8 cellular contexts compared by ENCODE assay signal in genomic region chr17:2712300-2713043, GRCh38. TPM values are rescaled to one million over a fixed set of nuclear protein-coding genes. Genes with fewer than 3 reads are reported as not detected.
A peak's percentile ranks its signal among the peaks of the same experiment; 100 is the strongest.
DNase-seq lines count a peak whose midpoint lies in the region; ATAC-seq, FAIRE-seq and TF ChIP-seq lines count a peak whose summit lies in the region.

No MANE protein-coding gene starts in this region.

- TF ChIP-seq POLR2A in HepG2 (IDR thresholded peaks at IDR 0.05; ENCODE audit: insufficient read depth in 1 of 2, low read depth in 2 of 2, low read length in 2 of 2) (no peak), transverse colon (IDR thresholded peaks at IDR 0.05) (no peak)

- no peaks in the 10 kb centered on the region for H3K36me3 ChIP-seq in HepG2 (replicated peaks in 1 of 2; ENCODE audit: control insufficient read depth in 1 of 2, insufficient read depth in 2 of 2, low read length in 2 of 2)
- H3K36me3 ChIP-seq in transverse colon = no peaks in the 10 kb centered on the region

- no peaks in the 10 kb centered on the region for H3K9me3 Mint-ChIP-seq in stimulated activated naive CD8-positive, alpha-beta T cell treated with anti-CD3 and anti-CD28 coated beads, Interleukin-15, Interleukin-2, amounts not matched to agents 100 ng/mL and 50 ng/mL, for 24 hours

- POLR2A ChIA-PET in HepG2 (lab: Yijun Ruan, JAX) = no interaction called here

- no peak for DNase-seq in stimulated activated naive CD8-positive, alpha-beta T cell treated with anti-CD3 and anti-CD28 coated beads, Interleukin-15, Interleukin-2, amounts not matched to agents 100 U/mL and 50 U/mL, for 24 hours
- no peak for DNase-seq in astrocyte of the spinal cord (ENCODE audit: low read depth, low spot score)
- no peak for DNase-seq in HepG2 (ENCODE audit: low spot score)
- no peak for DNase-seq in transverse colon
- DNase-seq in KBM-7 = no peak

- H3K27ac ChIP-seq in HepG2 (ENCODE audit: extremely low read length, insufficient read depth, low read length) (peak overlapping the region; percentile 30), transverse colon (peak overlapping the region; percentile 90 to 93 (median 92))

- peak overlapping the region; percentile 87 for H3K4me3 Mint-ChIP-seq in stimulated activated naive CD8-positive, alpha-beta T cell treated with anti-CD3 and anti-CD28 coated beads, Interleukin-15, Interleukin-2, amounts not matched to agents 100 ng/mL and 50 ng/mL, for 24 hours

- peak overlapping the region; percentile 79 for H3K9ac ChIP-seq in HepG2 (ENCODE audit: insufficient read depth, low read depth, low read length)

- H4K20me1 ChIP-seq in HepG2 (ENCODE audit: insufficient read depth, low read length) = peaks cover 28% of the 10 kb centered on the region

- H3K79me2 ChIP-seq in HepG2 (ENCODE audit: insufficient read depth, low read length) = peaks cover 36% of the 10 kb centered on the region

- in situ Hi-C loops in astrocyte of the spinal cord (cut with HindIII; ENCODE audit: low sequenced_read_pairs) = no loop called here
- in situ Hi-C loops in HepG2 (cut with HindIII; ENCODE audit: extremely low pct_ligation_motif_present, low pct_unique_long_range_greater_than_20kb) = no loop called here
- in situ Hi-C loops in transverse colon (cut with MboI; ENCODE audit: low pct_ligation_motif_present in 1 of 4, low pct_unique_long_range_greater_than_20kb in 1 of 4, low sequenced_read_pairs in 3 of 4) = no loop called here
- in situ Hi-C loops in KBM-7 (cut with MboI; ENCODE audit: low pct_unique_long_range_greater_than_20kb, low sequenced_read_pairs) = no loop called here

- TF ChIP-seq RAD21 in HepG2 (CRISPR knock-in tag; IDR thresholded peaks at IDR 0.05) = no peak

- H3K9me3 ChIP-seq in HepG2 (ENCODE audit: low read length) (no peaks in the 10 kb centered on the region), transverse colon (no peaks in the 10 kb centered on the region)

- peaks cover 39% of the 10 kb centered on the region for H3K4me1 Mint-ChIP-seq in stimulated activated naive CD8-positive, alpha-beta T cell treated with anti-CD3 and anti-CD28 coated beads, Interleukin-15, Interleukin-2, amounts not matched to agents 100 ng/mL and 50 ng/mL, for 24 hours (ENCODE audit: low read depth)

- H3K4me2 ChIP-seq in HepG2 (ENCODE audit: low read depth, low read length) = peak overlapping the region; percentile 98

- peaks cover 12% of the 10 kb centered on the region for H3K36me3 Mint-ChIP-seq in stimulated activated naive CD8-positive, alpha-beta T cell treated with anti-CD3 and anti-CD28 coated beads, Interleukin-15, Interleukin-2, amounts not matched to agents 100 ng/mL and 50 ng/mL, for 24 hours (ENCODE audit: low read depth)

- H3K27me3 Mint-ChIP-seq in stimulated activated naive CD8-positive, alpha-beta T cell treated with anti-CD3 and anti-CD28 coated beads, Interleukin-15, Interleukin-2, amounts not matched to agents 100 ng/mL and 50 ng/mL, for 24 hours = no peaks in the 10 kb centered on the region

- CTCF ChIA-PET in HepG2 (lab: Yijun Ruan, JAX; ENCODE audit: low intra/inter-chr PET ratio, low total read pairs) = no interaction called here

- H3K4me3 ChIP-seq in astrocyte of the spinal cord (ENCODE audit: low read depth, low read length) (peak overlapping the region; percentile 68), HepG2 (replicated peaks in 1 of 3; ENCODE audit: insufficient read depth in 1 of 3, low read depth in 2 of 3, low read length in 3 of 3) (peak overlapping the region; percentile 38 to 91 (median 75)), transverse colon (peak overlapping the region; percentile 71 to 91 (median 79))

- ATAC-seq in stimulated activated naive CD8-positive, alpha-beta T cell treated with anti-CD3 and anti-CD28 coated beads, Interleukin-15, Interleukin-2, amounts not matched to agents 100 U/mL and 50 U/mL, for 24 hours = no peak
- ATAC-seq in HepG2 (no peak), HG02840 (IDR thresholded peaks at IDR 0.05; ENCODE audit: low FRiP score, unreplicated experiment) (no peak), HG03378 (IDR thresholded peaks at IDR 0.05; ENCODE audit: unreplicated experiment) (no peak)

- H3K27ac Mint-ChIP-seq in stimulated activated naive CD8-positive, alpha-beta T cell treated with anti-CD3 and anti-CD28 coated beads, Interleukin-15, Interleukin-2, amounts not matched to agents 100 ng/mL and 50 ng/mL, for 24 hours = peak overlapping the region; percentile 87

- 88% methylated on average over 35 of the region's 36 CpGs for WGBS in HepG2 (ENCODE audit: low lambda C conversion rate)
- 57 to 80% methylated on average over 4 to 33 of the region's 36 CpGs for WGBS in transverse colon (ENCODE audit: low coverage in 1 of 2), 2 donors

- no peaks in the 10 kb centered on the region; a peak in 1 of 5 replicates for H3K27me3 ChIP-seq in HepG2 (ENCODE audit: control insufficient read depth in 1 of 2, insufficient read depth in 2 of 2, low read length in 2 of 2)
- H3K27me3 ChIP-seq in transverse colon = no peaks in the 10 kb centered on the region

- no peak for TF ChIP-seq CTCF in astrocyte of the spinal cord (IDR thresholded peaks at IDR 0.05; ENCODE audit: low read depth, low read length)
- TF ChIP-seq CTCF in HepG2 (CRISPR knock-in tag; IDR thresholded peaks at IDR 0.05) = no peak
- TF ChIP-seq CTCF in transverse colon (IDR thresholded peaks at IDR 0.05) = no peak

- no peak for FAIRE-seq in HepG2 (lab: Jason Lieb, UNC)

- TF ChIP-seq EP300 in HepG2 (IDR thresholded peaks at IDR 0.05; ENCODE audit: low read depth in 2 of 2, low read length in 2 of 2) (no peak), HepG2 (CRISPR knock-in tag; IDR thresholded peaks at IDR 0.05; ENCODE audit: borderline replicate concordance) (no peak), transverse colon (IDR thresholded peaks at IDR 0.05; ENCODE audit: low read depth) (no peak)

- TSS peak; percentile 71 for BruUV-seq in HepG2 (replicated peaks; lab: Mats Ljungman, UMichigan)

- no peak overlapping the region for H2AFZ ChIP-seq in HepG2 (ENCODE audit: low read length)

- intact Hi-C loops in HepG2 (cut with micrococcal nuclease; ENCODE audit: unreplicated experiment) = no loop called here
- intact Hi-C loops in transverse colon (cut with DNase I; ENCODE audit: low total_unique reads) = no loop called here

- H3K4me1 ChIP-seq in HepG2 (ENCODE audit: insufficient read depth, low read length) = peaks cover 51% of the 10 kb centered on the region
- peaks cover 31 to 52% (median 45%) of the 10 kb centered on the region in 4 donors for H3K4me1 ChIP-seq in transverse colon

TF ChIP-seq in HepG2, 621 proteins besides CTCF, POLR2A, EP300 and RAD21 (continues in another document):
- no peak for TF ChIP-seq ISL2 (CRISPR knock-in tag; IDR thresholded peaks at IDR 0.05)
- 0 out of 2 replicates have a peak, but pooled peaks have one; percentile 5 for TF ChIP-seq ARHGAP35 (CRISPR knock-in tag; IDR thresholded peaks at IDR 0.05; ENCODE audit: borderline replicate concordance)

RNA-seq across cellular contexts. Expression of gene CLUH, which starts 0.9 kb away (rescaled TPM):
- 49.8 and 60.5 TPM in 2 replicates for total RNA-seq in HepG2 (2016; rRNA removed; fragmentation: Illumina TruSeq; extraction: Trizol)
- 11.3 and 11.7 TPM in 2 replicates for total RNA-seq in HepG2 (2016; cell fraction: cytosol; rRNA removed; fragmentation: Illumina TruSeq; extraction: Trizol; ENCODE audit: low read depth)
- total RNA-seq in HepG2 (2016; cell fraction: insoluble cytoplasmic fraction; rRNA removed; fragmentation: Illumina TruSeq; extraction: Trizol) = 45.0 and 62.9 TPM in 2 replicates
- 16.8 and 17.9 TPM in 2 replicates for total RNA-seq in HepG2 (2016; cell fraction: membrane; rRNA removed; fragmentation: Illumina TruSeq; extraction: Trizol)
- total RNA-seq in HepG2 (2016; cell fraction: nucleus; rRNA removed; fragmentation: Illumina TruSeq; extraction: Trizol) = 62.8 and 64.0 TPM in 2 replicates
- polyA plus RNA-seq in HepG2 (2011; rRNA removed) = 30.9 and 45.5 TPM in 2 replicates
- polyA plus RNA-seq in HepG2 (2011; cell fraction: cytosol; rRNA removed) = 12.6 and 25.6 TPM in 2 replicates
- 461 and 635 TPM in 2 replicates for polyA plus RNA-seq in HepG2 (2011; cell fraction: nucleus; rRNA removed)
- polyA plus RNA-seq in HepG2 (2012) = 51.7 and 79.2 TPM in 2 replicates
- polyA plus RNA-seq in HepG2 (2016; cell fraction: cytosol; fragmentation: Illumina TruSeq; extraction: Trizol; ENCODE audit: low read depth) = 3.2 and 3.5 TPM in 2 replicates
- polyA plus RNA-seq in HepG2 (2016; cell fraction: insoluble cytoplasmic fraction; fragmentation: Illumina TruSeq; extraction: Trizol; ENCODE audit: low read depth) = 34.8 and 48.7 TPM in 2 replicates
- polyA plus RNA-seq in HepG2 (2016; cell fraction: membrane; fragmentation: Illumina TruSeq; extraction: Trizol; ENCODE audit: low read depth) = 7.2 and 8.4 TPM in 2 replicates
- polyA plus RNA-seq in HepG2 (2016; cell fraction: nucleus; fragmentation: Illumina TruSeq; extraction: Trizol; ENCODE audit: insufficient read depth, low read depth) = 175 and 188 TPM in 2 replicates
- polyA minus RNA-seq in HepG2 (2011; rRNA and poly(A)+ RNA removed; ENCODE audit: low replicate concordance) = 37.7 and 94.5 TPM in 2 replicates
- polyA minus RNA-seq in HepG2 (2011; cell fraction: cytosol; rRNA and poly(A)+ RNA removed) = 30.1 and 31.9 TPM in 2 replicates
- polyA minus RNA-seq in HepG2 (2011; cell fraction: nucleus; rRNA and poly(A)+ RNA removed) = 48.6 and 55.4 TPM in 2 replicates
- total RNA-seq in transverse colon = 1,000 to 10,000 TPM in 1 of 4 donors, 100 to 1,000 TPM in 3; 127 to 1,072 (median 208) TPM

RNA-seq across cellular contexts. Expression of gene CCDC92B, which starts 37.0 kb away (rescaled TPM):
- total RNA-seq in HepG2 (2016; rRNA removed; fragmentation: Illumina TruSeq; extraction: Trizol) = not detected in 2 replicates
- total RNA-seq in HepG2 (2016; cell fraction: cytosol; rRNA removed; fragmentation: Illumina TruSeq; extraction: Trizol; ENCODE audit: low read depth) = not detected in 2 replicates
- total RNA-seq in HepG2 (2016; cell fraction: insoluble cytoplasmic fraction; rRNA removed; fragmentation: Illumina TruSeq; extraction: Trizol) = not detected in 2 replicates
- total RNA-seq in HepG2 (2016; cell fraction: membrane; rRNA removed; fragmentation: Illumina TruSeq; extraction: Trizol) = not detected in 2 replicates
- total RNA-seq in HepG2 (2016; cell fraction: nucleus; rRNA removed; fragmentation: Illumina TruSeq; extraction: Trizol) = not detected in 2 replicates
- not detected in 2 replicates for polyA plus RNA-seq in HepG2 (2011; rRNA removed)
- not detected in 2 replicates for polyA plus RNA-seq in HepG2 (2011; cell fraction: cytosol; rRNA removed)
- not detected in 2 replicates for polyA plus RNA-seq in HepG2 (2011; cell fraction: nucleus; rRNA removed)
- polyA plus RNA-seq in HepG2 (2012) = 0.04 TPM in 1 of 2 replicates, not detected in the other
- polyA plus RNA-seq in HepG2 (2016; cell fraction: cytosol; fragmentation: Illumina TruSeq; extraction: Trizol; ENCODE audit: low read depth) = not detected in 2 replicates
- polyA plus RNA-seq in HepG2 (2016; cell fraction: insoluble cytoplasmic fraction; fragmentation: Illumina TruSeq; extraction: Trizol; ENCODE audit: low read depth) = not detected in 2 replicates
- polyA plus RNA-seq in HepG2 (2016; cell fraction: membrane; fragmentation: Illumina TruSeq; extraction: Trizol; ENCODE audit: low read depth) = not detected in 2 replicates
- not detected in 2 replicates for polyA plus RNA-seq in HepG2 (2016; cell fraction: nucleus; fragmentation: Illumina TruSeq; extraction: Trizol; ENCODE audit: insufficient read depth, low read depth)
- 2.1 TPM in 1 of 2 replicates, not detected in the other for polyA minus RNA-seq in HepG2 (2011; rRNA and poly(A)+ RNA removed; ENCODE audit: low replicate concordance)
- not detected in 2 replicates for polyA minus RNA-seq in HepG2 (2011; cell fraction: cytosol; rRNA and poly(A)+ RNA removed)
- not detected in 2 replicates for polyA minus RNA-seq in HepG2 (2011; cell fraction: nucleus; rRNA and poly(A)+ RNA removed)
- total RNA-seq in transverse colon = under 1 TPM in 3 of 4 donors, not detected in 1; 0.48 to 0.82 (median 0.75) TPM
